ENCODE assay signal across 13 cellular contexts in the genomic region with DNA sequence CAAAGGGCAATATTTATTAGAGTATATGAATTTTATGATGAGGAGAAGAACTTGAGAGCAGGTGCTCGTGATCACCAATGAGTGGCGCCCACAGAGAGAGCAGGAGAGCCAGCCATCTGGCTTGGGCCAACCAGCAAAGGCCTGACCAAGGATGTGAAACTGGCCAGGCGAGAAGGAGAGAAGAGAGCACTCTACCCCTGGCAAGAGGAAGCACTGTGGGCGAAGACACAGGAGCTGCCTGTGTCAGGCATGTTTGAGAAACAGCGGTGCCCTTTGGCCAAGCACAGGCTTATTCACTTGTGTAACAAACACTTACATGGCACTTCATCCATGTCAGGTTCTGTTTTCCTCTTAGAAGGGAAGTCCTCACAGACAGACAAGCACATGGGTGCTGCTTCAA. TPM values are rescaled to one million over a fixed set of nuclear protein-coding genes. Genes with fewer than 3 reads are reported as not detected.
DNase-seq lines count a peak whose midpoint lies in the region; ATAC-seq and TF ChIP-seq lines count a peak whose summit lies in the region.
"Had no signal": no experiment of that assay in that cellular context is flagged by ENCODE, and none has a peak within 500 bp of the region (broad histone marks: within the 10 kb centered on the region; RNA-seq: fewer than 3 reads in every experiment).

No MANE protein-coding gene starts in this region.

- ATAC-seq in GM21737 (IDR thresholded peaks at IDR 0.05; ENCODE audit: unreplicated experiment), result no peak
- ATAC-seq: activated T-helper 17 cell treated with anti-CD3 and anti-CD28 coated beads, Interleukin-2, amount 50 U/mL, for 72 hours; CD8-positive, alpha-beta T cell had no signal

- H3K36me3 Mint-ChIP-seq in neural progenitor cell, result no peaks in the 10 kb centered on the region
- H3K36me3 Mint-ChIP-seq in activated naive CD4-positive, alpha-beta T cell treated with anti-CD3 and anti-CD28 coated beads for 36 hours (ENCODE audit: low read depth), result no peaks in the 10 kb centered on the region
- H3K36me3 Mint-ChIP-seq: CD8-positive, alpha-beta T cell had no signal

- peaks cover under 1% of the 10 kb centered on the region for H3K79me2 ChIP-seq in neural progenitor cell (ENCODE audit: low read depth)

- H3K36me3 ChIP-seq in GM06990 (ENCODE audit: control insufficient read depth, insufficient read depth, low read length) (no peaks in the 10 kb centered on the region), neural progenitor cell (no peaks in the 10 kb centered on the region)

- H3F3A ChIP-seq in neural progenitor cell (ENCODE audit: low read depth), result peaks cover 7% of the 10 kb centered on the region

- peaks cover 3% of the 10 kb centered on the region for H4K20me1 ChIP-seq in neural progenitor cell (ENCODE audit: low read depth)

- no peak overlapping the region for H3K4me3 Mint-ChIP-seq in neural progenitor cell
- H3K4me3 Mint-ChIP-seq in activated naive CD4-positive, alpha-beta T cell treated with anti-CD3 and anti-CD28 coated beads for 36 hours, result no peak overlapping the region
- H3K4me3 Mint-ChIP-seq: activated T-helper 17 cell treated with anti-CD3 and anti-CD28 coated beads, Interleukin-2, amount 50 U/mL, for 72 hours; CD8-positive, alpha-beta T cell had no signal

- intact Hi-C loops in activated naive CD4-positive, alpha-beta T cell treated with anti-CD3 and anti-CD28 coated beads for 36 hours (cut with micrococcal nuclease), result loop anchor here (5.0 kb wide), 3 partner anchors 543 to 717 kb away; a partner anchor contains a TSS

- no peak overlapping the region for H3K27ac ChIP-seq in neural progenitor cell

- no peak overlapping the region for H3K9ac ChIP-seq in neural progenitor cell

- H3K4me1 ChIP-seq in neural progenitor cell, result no peaks in the 10 kb centered on the region

- TF ChIP-seq CTCF in GM06990 (IDR thresholded peaks at IDR 0.05; ENCODE audit: insufficient read depth, low read length, poor library complexity, severe bottlenecking) (peak; percentile 10), neural progenitor cell (IDR thresholded peaks at IDR 0.05) (no peak)

- DNase-seq in GM06990 (ENCODE audit: extremely low read depth, insufficient read length), result no peak
- DNase-seq in NAMALWA (ENCODE audit: low spot score), result peak; percentile 35
- DNase-seq in germinal center (ENCODE audit: low spot score), result peak; percentile 21
- DNase-seq in putamen (ENCODE audit: low spot score), result peak; percentile 41
- DNase-seq in HUDEP-2 (lab: John Stamatoyannopoulos, UW; ENCODE audit: unreplicated experiment in 76 of 76), result no peak
- DNase-seq in neural progenitor cell (ENCODE audit: low spot score), result no peak
- DNase-seq in activated naive CD4-positive, alpha-beta T cell treated with anti-CD3 and anti-CD28 coated beads for 36 hours, result no peak
- DNase-seq: activated CD4-positive, alpha-beta T cell treated with anti-CD3 and anti-CD28 coated beads for 48 hours; CD8-positive, alpha-beta T cell; effector CD4-positive, alpha-beta T cell; NCI-H1930 had no signal

- CTCF ChIA-PET in activated naive CD4-positive, alpha-beta T cell treated with anti-CD3 and anti-CD28 coated beads for 36 hours (lab: Charles Lee), result interaction anchor here (0.6 kb wide), 1 partner anchor 597 kb away, joined by 3 read pairs; no protein-coding TSS in a partner anchor

- no peaks in the 10 kb centered on the region; the same call in 1 of the 2 replicates for H3K27me3 ChIP-seq in GM06990 (replicated peaks; ENCODE audit: control insufficient read depth, insufficient read depth, low read length)
- H3K27me3 ChIP-seq in neural progenitor cell, result peaks cover 25% of the 10 kb centered on the region

- peaks cover 3% of the 10 kb centered on the region for H3K27me3 Mint-ChIP-seq in neural progenitor cell (ENCODE audit: insufficient read depth, low read depth)
- H3K27me3 Mint-ChIP-seq in activated naive CD4-positive, alpha-beta T cell treated with anti-CD3 and anti-CD28 coated beads for 36 hours (ENCODE audit: low read depth), result peaks cover 3% of the 10 kb centered on the region
- H3K27me3 Mint-ChIP-seq: activated T-helper 17 cell treated with anti-CD3 and anti-CD28 coated beads, Interleukin-2, amount 50 U/mL, for 72 hours had no signal

- H3K4me1 Mint-ChIP-seq in neural progenitor cell, result peaks cover 4% of the 10 kb centered on the region
- H3K4me1 Mint-ChIP-seq in activated naive CD4-positive, alpha-beta T cell treated with anti-CD3 and anti-CD28 coated beads for 36 hours (ENCODE audit: low read depth), result peaks cover 10% of the 10 kb centered on the region
- H3K4me1 Mint-ChIP-seq: activated T-helper 17 cell treated with anti-CD3 and anti-CD28 coated beads, Interleukin-2, amount 50 U/mL, for 72 hours had no signal

- H3K27ac Mint-ChIP-seq in neural progenitor cell, result no peak overlapping the region
- H3K27ac Mint-ChIP-seq in activated naive CD4-positive, alpha-beta T cell treated with anti-CD3 and anti-CD28 coated beads for 36 hours, result no peak overlapping the region
- H3K27ac Mint-ChIP-seq: activated T-helper 17 cell treated with anti-CD3 and anti-CD28 coated beads, Interleukin-2, amount 50 U/mL, for 72 hours; CD8-positive, alpha-beta T cell had no signal

- no peaks in the 10 kb centered on the region for H3K9me3 Mint-ChIP-seq in neural progenitor cell
- no peaks in the 10 kb centered on the region for H3K9me3 Mint-ChIP-seq in activated naive CD4-positive, alpha-beta T cell treated with anti-CD3 and anti-CD28 coated beads for 36 hours
- H3K9me3 Mint-ChIP-seq: activated T-helper 17 cell treated with anti-CD3 and anti-CD28 coated beads, Interleukin-2, amount 50 U/mL, for 72 hours; CD8-positive, alpha-beta T cell had no signal

- H2AFZ ChIP-seq in neural progenitor cell (replicated peaks), result no peak overlapping the region

- H3K4me3 ChIP-seq in GM06990 (replicated peaks; ENCODE audit: low read depth, low read length) (no peak overlapping the region), neural progenitor cell (no peak overlapping the region)

- H3K4me2 ChIP-seq in neural progenitor cell, result no peak overlapping the region

- H3K9me3 ChIP-seq in neural progenitor cell (ENCODE audit: low read depth), result no peaks in the 10 kb centered on the region

RNA-seq across cellular contexts. Expression of a gene that starts 4.2 kb away (rescaled TPM):
- total RNA-seq in neural progenitor cell (ENCODE audit: low replicate concordance), result 19.5 and 24.8 TPM in 2 replicates
- 1 to 10 TPM; 2.1 to 2.6 TPM for total RNA-seq in activated naive CD4-positive, alpha-beta T cell treated with anti-CD3 and anti-CD28 coated beads for 36 hours

Comparison
In these comparisons a context has a peak if more than half of its experiments do, and no peak if none do; other contexts are left out.
1. DNase-seq: peak in NAMALWA (single experiment), germinal center (single experiment) and putamen (single experiment); none in GM06990 (single experiment), HUDEP-2 (0 of 76), neural progenitor cell (single experiment) and activated naive CD4-positive, alpha-beta T cell treated with anti-CD3 and anti-CD28 coated beads for 36 hours (single experiment).